Comparison of ENCODE assay signal across 8 cellular contexts in genomic region chr17:18314731-18315497, GRCh38. TPM values are rescaled to one million over a fixed set of nuclear protein-coding genes. Genes with fewer than 3 reads are reported as not detected.
A peak's percentile ranks its signal among the peaks of the same experiment; 100 is the strongest.
DNase-seq lines count a peak whose midpoint lies in the region; ATAC-seq, FAIRE-seq and TF ChIP-seq lines count a peak whose summit lies in the region.

SMCR8 (plus strand) TSS chr17:18315293; CDS start chr17:18315790, 497 bp downstream.
TOP3A (minus strand) TSS chr17:18314994; CDS start chr17:18314778, 216 bp downstream.

- intact Hi-C loops in kidney (cut with DNase I), result no loop called here

- no peaks in the 10 kb centered on the region for H3K27me3 Mint-ChIP-seq in chondrocyte (ENCODE audit: low read depth)

- H3K27ac ChIP-seq in kidney (ENCODE audit: low read depth in 2 of 2, low read length in 2 of 2), result peak within 1 kb of the TSS; percentile 81 to 92

- peaks cover 9 to 22% of the 10 kb centered on the region in 2 donors for H3K36me3 ChIP-seq in kidney (ENCODE audit: control insufficient read depth in 1 of 2, insufficient read depth in 2 of 2, low read length in 2 of 2)

- ATAC-seq in HG03439 (IDR thresholded peaks at IDR 0.05; ENCODE audit: unreplicated experiment), result peak; percentile 80

- H3K4me1 ChIP-seq in kidney (ENCODE audit: control insufficient read depth in 1 of 2, insufficient read depth in 1 of 2, low read depth in 1 of 2, low read length in 2 of 2), result peaks cover 24 to 49% of the 10 kb centered on the region in 2 donors

- TF ChIP-seq CTCF in chondrocyte (IDR thresholded peaks at IDR 0.05) (no peak), kidney (IDR thresholded peaks at IDR 0.05; ENCODE audit: borderline replicate concordance, extremely low read depth, insufficient read depth) (no peak)

- FAIRE-seq in kidney (lab: Jason Lieb, UNC), result peak; percentile 80

- H3K36me3 Mint-ChIP-seq in chondrocyte (ENCODE audit: low read depth), result peaks cover 3% of the 10 kb centered on the region

- H3K4me3 Mint-ChIP-seq in chondrocyte (ENCODE audit: unreplicated experiment), result peak within 1 kb of the TSS; percentile 95

- peak within 1 kb of the TSS; percentile 98 for H3K27ac Mint-ChIP-seq in chondrocyte (ENCODE audit: unreplicated experiment)

- H3K9me3 Mint-ChIP-seq in chondrocyte (ENCODE audit: low read depth), result no peaks in the 10 kb centered on the region

- H3K4me3 ChIP-seq in kidney (ENCODE audit: low read length in 2 of 2), result peak within 1 kb of the TSS; percentile 90 to 97

- peak within 1 kb of the TSS; percentile 91 to 93 for H3K9ac ChIP-seq in kidney (ENCODE audit: low read length in 2 of 2)

- no peaks in the 10 kb centered on the region for H3K9me3 ChIP-seq in kidney (ENCODE audit: control insufficient read depth in 1 of 2, low read length in 2 of 2)

- peak; percentile 77 to 81 for DNase-seq in AML-193 (lab: John Stamatoyannopoulos, UW)
- peak; percentile 97 for DNase-seq in NCI-H510A treated with DMSO at 0.1 percent for 48 hours (lab: John Stamatoyannopoulos, UW)
- peak; percentile 96 to 98 for DNase-seq in activated CD4-positive, alpha-beta T cell treated with anti-CD3 and anti-CD28 coated beads for 24 hours (ENCODE audit: low read depth in 2 of 2)
- peak; percentile 100 for DNase-seq in chondrocyte (ENCODE audit: low spot score)
- peak; percentile 99 for DNase-seq in kidney
- DNase-seq in stimulated activated CD4-positive, alpha-beta T cell treated with anti-CD3 and anti-CD28 coated beads, Interleukin-15, amount 100 ng/mL, for 24 hours, result peak; percentile 99

- peaks cover 71% of the 10 kb centered on the region for H3K4me1 Mint-ChIP-seq in chondrocyte (ENCODE audit: low read depth)

- TF ChIP-seq POLR2A in GM19193 (IDR thresholded peaks at IDR 0.05; ENCODE audit: extremely low read depth, insufficient read depth, insufficient read length), result peak; percentile 76

RNA-seq across cellular contexts. Expression of gene SMCR8, which starts in this region (rescaled TPM):
- total RNA-seq in chondrocyte, result 15.5 to 16.1 TPM (median 15.7 TPM) in 3 replicates
- total RNA-seq in kidney, result 22.4 TPM
- 3.1 TPM for polyA plus RNA-seq in kidney (ENCODE audit: insufficient read depth, low read depth, low replicate concordance)

RNA-seq across cellular contexts. Expression of gene TOP3A, which starts in this region (rescaled TPM):
- total RNA-seq in chondrocyte, result 37.3 to 49.4 TPM (median 37.7 TPM) in 3 replicates
- total RNA-seq in kidney, result 30.3 TPM
- polyA plus RNA-seq in kidney (ENCODE audit: insufficient read depth, low read depth, low replicate concordance), result 7.9 TPM

Comparison
In these comparisons a context has a peak if more than half of its experiments do, and no peak if none do; other contexts are left out.
1. Peak in every context shown above with its lines: DNase-seq, ATAC-seq, H3K4me3 ChIP-seq and H3K27ac ChIP-seq.